Comparison of ENCODE assay signal across 27 cellular contexts in genomic region chr1:65189716-65190115, GRCh38. TPM values are rescaled to one million over a fixed set of nuclear protein-coding genes. Genes with fewer than 3 reads are reported as not detected.
A peak's percentile ranks its signal among the peaks of the same experiment; 100 is the strongest.
DNase-seq lines count a peak whose midpoint lies in the region; ATAC-seq, FAIRE-seq and TF ChIP-seq lines count a peak whose summit lies in the region.
"Had no signal": no experiment of that assay in that cellular context is flagged by ENCODE, and none has a peak within 500 bp of the region (broad histone marks: within the 10 kb centered on the region; RNA-seq: fewer than 3 reads in every experiment).

No MANE protein-coding gene starts in this region.

- H3K9me3 Mint-ChIP-seq in chondrocyte (ENCODE audit: low read depth) = no peaks in the 10 kb centered on the region
- H3K9me3 Mint-ChIP-seq: activated naive CD4-positive, alpha-beta T cell treated with anti-CD3 and anti-CD28 coated beads, Interleukin-2, amount 10 ng/mL, durations not matched to agents 7 days and 5 days; activated T-cell treated with anti-CD3 and anti-CD28 coated beads, Interleukin-2, amount 50 U/mL, for 72 hours; stimulated activated effector memory CD8-positive, alpha-beta T cell treated with anti-CD3 and anti-CD28 coated beads, Interleukin-12 subunit alpha, Interleukin-12 subunit beta, amount 100 ng/mL, for 72 hours; T-helper 1 cell treated with Interleukin-12 subunit alpha and Interleukin-12 subunit beta and Interleukin-4 antibody, amounts not matched to agents 30 μg/mL and 1 μg/mL, for 36 hours had no signal

- H3K27me3 ChIP-seq in mesenchymal stem cell (ENCODE audit: control insufficient read depth in 1 of 2, insufficient read depth in 1 of 2, low read length in 2 of 2) = no peaks in the 10 kb centered on the region
- H3K27me3 ChIP-seq: heart right ventricle, SJSA1, suprapubic skin had no signal

- no peak overlapping the region for H2BK120ac ChIP-seq in mesenchymal stem cell (ENCODE audit: low read depth, low read length)

- H2BK15ac ChIP-seq in mesenchymal stem cell (ENCODE audit: low read depth, poor library complexity, severe bottlenecking) = no peak overlapping the region

- ATAC-seq in HG03520 (IDR thresholded peaks at IDR 0.05; ENCODE audit: unreplicated experiment) = no peak
- ATAC-seq: activated CD4-positive, alpha-beta T cell treated with anti-CD3 and anti-CD28 coated beads for 36 hours; activated T-cell treated with anti-CD3 and anti-CD28 coated beads, Interleukin-2, amount 50 U/mL, for 72 hours; heart right ventricle; left cardiac atrium; stimulated activated effector memory CD8-positive, alpha-beta T cell treated with anti-CD3 and anti-CD28 coated beads, Interleukin-12 subunit alpha, Interleukin-12 subunit beta, amount 100 ng/mL, for 72 hours had no signal

- TF ChIP-seq CTCF in D721Med (IDR thresholded peaks at IDR 0.05; ENCODE audit: insufficient read depth, missing control alignments) (no peak), chondrocyte (IDR thresholded peaks at IDR 0.05) (no peak)

- H3K27ac Mint-ChIP-seq in chondrocyte (ENCODE audit: unreplicated experiment) = peak overlapping the region; percentile 9
- H3K27ac Mint-ChIP-seq: activated CD4-positive, alpha-beta T cell treated with anti-CD3 and anti-CD28 coated beads for 36 hours; activated naive CD4-positive, alpha-beta T cell treated with anti-CD3 and anti-CD28 coated beads, Interleukin-2, amount 10 ng/mL, durations not matched to agents 7 days and 5 days; activated T-cell treated with anti-CD3 and anti-CD28 coated beads, Interleukin-2, amount 50 U/mL, for 72 hours; CD14-positive monocyte; stimulated activated effector memory CD8-positive, alpha-beta T cell treated with anti-CD3 and anti-CD28 coated beads, Interleukin-12 subunit alpha, Interleukin-12 subunit beta, amount 100 ng/mL, for 72 hours; T-helper 1 cell treated with Interleukin-12 subunit alpha and Interleukin-12 subunit beta and Interleukin-4 antibody, amounts not matched to agents 30 μg/mL and 1 μg/mL, for 36 hours had no signal

- H3K36me3 ChIP-seq in mesenchymal stem cell (ENCODE audit: control insufficient read depth in 1 of 2, insufficient read depth in 2 of 2, low read depth in 1 of 2, low read length in 2 of 2) = peaks cover 9 to 38% of the 10 kb centered on the region in 2 experiments
- H3K36me3 ChIP-seq: SJSA1 had no signal

- peaks cover 4% of the 10 kb centered on the region for H3K79me1 ChIP-seq in mesenchymal stem cell (replicated peaks; ENCODE audit: low read length, poor library complexity, severe bottlenecking)

- H3K23ac ChIP-seq in mesenchymal stem cell (ENCODE audit: low read length in 2 of 2) = no peak overlapping the region

- peaks cover 2% of the 10 kb centered on the region for H3K4me1 ChIP-seq in mesenchymal stem cell (ENCODE audit: control insufficient read depth, insufficient read depth, low read depth, low read length)
- H3K4me1 ChIP-seq: SJSA1 had no signal

- H3K18ac ChIP-seq in mesenchymal stem cell (ENCODE audit: low read depth in 1 of 2, low read length in 2 of 2) = no peak overlapping the region

- no peaks in the 10 kb centered on the region for H3K9me3 ChIP-seq in mesenchymal stem cell (ENCODE audit: control insufficient read depth, low read length)
- H3K9me3 ChIP-seq: heart right ventricle, SJSA1, suprapubic skin had no signal

- no peak overlapping the region for H3K4me3 ChIP-seq in mesenchymal stem cell (ENCODE audit: insufficient read depth in 1 of 2, low read depth in 1 of 2, low read length in 2 of 2)
- H3K4me3 ChIP-seq: heart right ventricle, SJSA1, suprapubic skin had no signal

- no peak overlapping the region for H3K4me3 Mint-ChIP-seq in chondrocyte (ENCODE audit: unreplicated experiment)
- H3K4me3 Mint-ChIP-seq: activated CD4-positive, alpha-beta T cell treated with anti-CD3 and anti-CD28 coated beads for 36 hours; activated naive CD4-positive, alpha-beta T cell treated with anti-CD3 and anti-CD28 coated beads, Interleukin-2, amount 10 ng/mL, durations not matched to agents 7 days and 5 days; activated T-cell treated with anti-CD3 and anti-CD28 coated beads, Interleukin-2, amount 50 U/mL, for 72 hours; CD14-positive monocyte; naive B cell; stimulated activated effector memory CD8-positive, alpha-beta T cell treated with anti-CD3 and anti-CD28 coated beads, Interleukin-12 subunit alpha, Interleukin-12 subunit beta, amount 100 ng/mL, for 72 hours; T-helper 1 cell treated with Interleukin-12 subunit alpha and Interleukin-12 subunit beta and Interleukin-4 antibody, amounts not matched to agents 30 μg/mL and 1 μg/mL, for 36 hours had no signal

- H4K8ac ChIP-seq in mesenchymal stem cell (ENCODE audit: low read length) = no peak overlapping the region

- H3K27me3 Mint-ChIP-seq in chondrocyte (ENCODE audit: low read depth) = no peaks in the 10 kb centered on the region
- H3K27me3 Mint-ChIP-seq: activated CD4-positive, alpha-beta T cell treated with anti-CD3 and anti-CD28 coated beads for 36 hours; activated naive CD4-positive, alpha-beta T cell treated with anti-CD3 and anti-CD28 coated beads, Interleukin-2, amount 10 ng/mL, durations not matched to agents 7 days and 5 days; naive B cell had no signal

- no peak overlapping the region for H3K4ac ChIP-seq in mesenchymal stem cell (ENCODE audit: low read depth in 1 of 2, low read length in 2 of 2)

- H2AFZ ChIP-seq in mesenchymal stem cell (ENCODE audit: low read depth, low read length) = no peak overlapping the region

- H2AK5ac ChIP-seq in mesenchymal stem cell (ENCODE audit: low read length, severe bottlenecking) = no peak overlapping the region

- peak overlapping the region; percentile 5 for H3K27ac ChIP-seq in mesenchymal stem cell (ENCODE audit: low read length, poor library complexity, severe bottlenecking)
- H3K27ac ChIP-seq: heart right ventricle, SJSA1, suprapubic skin had no signal

- H3K4me2 ChIP-seq in mesenchymal stem cell (ENCODE audit: low read length, poor library complexity, severe bottlenecking) = no peak overlapping the region

- H3K9ac ChIP-seq in mesenchymal stem cell (ENCODE audit: low read length) = no peak overlapping the region

- H3K4me1 Mint-ChIP-seq in chondrocyte (ENCODE audit: low read depth) = peaks cover 23% of the 10 kb centered on the region
- H3K4me1 Mint-ChIP-seq: activated CD4-positive, alpha-beta T cell treated with anti-CD3 and anti-CD28 coated beads for 36 hours; naive B cell; stimulated activated effector memory CD8-positive, alpha-beta T cell treated with anti-CD3 and anti-CD28 coated beads, Interleukin-12 subunit alpha, Interleukin-12 subunit beta, amount 100 ng/mL, for 72 hours had no signal

- FAIRE-seq in D721Med (lab: Jason Lieb, UNC) = peak; percentile 46
- FAIRE-seq: RCC 7860, urothelium cell line had no signal

- peaks cover 17% of the 10 kb centered on the region for H3K36me3 Mint-ChIP-seq in chondrocyte (ENCODE audit: low read depth)
- H3K36me3 Mint-ChIP-seq: naive B cell had no signal

- no peak for DNase-seq in D721Med (ENCODE audit: insufficient read length, low spot score)
- peak; percentile 59 for DNase-seq in HCEC 1CT
- DNase-seq in chondrocyte (ENCODE audit: low spot score) = no peak
- peak; percentile 27 for DNase-seq in mesenchymal stem cell
- no peak for DNase-seq in NOMO-1 treated with dmso at 0.1 percent for 144 hours (lab: John Stamatoyannopoulos, UW; ENCODE audit: unreplicated experiment)
- DNase-seq in activated CD8-positive, alpha-beta memory T cell treated with anti-CD3 and anti-CD28 coated beads, Interleukin-2, amount 50 U/mL, for 4 hours = no peak
- DNase-seq: activated CD4-positive, alpha-beta T cell treated with anti-CD3 and anti-CD28 coated beads for 36 hours; activated naive CD4-positive, alpha-beta T cell treated with anti-CD3 and anti-CD28 coated beads, Interleukin-2, amount 10 ng/mL, durations not matched to agents 7 days and 5 days; activated T-cell treated with anti-CD3 and anti-CD28 coated beads, Interleukin-2, amount 50 U/mL, for 72 hours; amygdala; dermis blood vessel endothelial cell; heart right ventricle; left cardiac atrium; mesendoderm; naive B cell; NCI-H1092 treated with DMSO at 0.1 percent for 48 hours; NCI-H1930; NCI-H526 treated with DMSO at 0.1 percent for 48 hours; nucleus accumbens had no signal

- no peak overlapping the region for H2BK5ac ChIP-seq in mesenchymal stem cell (ENCODE audit: low read depth, low read length, poor library complexity, severe bottlenecking)

- H4K91ac ChIP-seq in mesenchymal stem cell (ENCODE audit: low read length) = no peak overlapping the region

- no peak overlapping the region for H2BK12ac ChIP-seq in mesenchymal stem cell (ENCODE audit: low read length in 2 of 2)

- no peak overlapping the region for H3K14ac ChIP-seq in mesenchymal stem cell (ENCODE audit: low read length in 2 of 2)

RNA-seq across cellular contexts. Expression of gene AK4, which starts 41.7 kb away (rescaled TPM):
- total RNA-seq in chondrocyte = 43.0 to 94.5 TPM (median 87.9 TPM) in 3 replicates
- 0.87 TPM for polyA plus RNA-seq in mesenchymal stem cell (2013, experiment 1 of 2)
- 1.1 TPM for polyA plus RNA-seq in mesenchymal stem cell (2013, experiment 2 of 2)

Comparison
In these comparisons a context has a peak if more than half of its experiments do, and no peak if none do; other contexts are left out.
1. DNase-seq: peak in HCEC 1CT (single experiment) and mesenchymal stem cell (single experiment); none in D721Med (single experiment), chondrocyte (single experiment), NOMO-1 treated with dmso at 0.1 percent for 144 hours (single experiment) and activated CD8-positive, alpha-beta memory T cell treated with anti-CD3 and anti-CD28 coated beads, Interleukin-2, amount 50 U/mL, for 4 hours (single experiment).